8 cellular contexts compared by ENCODE assay signal in genomic region chr19:1411255-1412191, GRCh38. TPM values are rescaled to one million over a fixed set of nuclear protein-coding genes. Genes with fewer than 3 reads are reported as not detected.
DNase-seq lines count a peak whose midpoint lies in the region; ATAC-seq and TF ChIP-seq lines count a peak whose summit lies in the region.

No MANE protein-coding gene starts in this region.

- no peaks in the 10 kb centered on the region for H3K36me3 ChIP-seq in hepatocyte (replicated peaks; ENCODE audit: insufficient read depth, low read depth)

- H3K4me3 Mint-ChIP-seq in IgD-negative memory B cell = peak overlapping the region in 3 of 4 donors; percentile 85 to 89 (median 87)

- peaks cover 53% of the 10 kb centered on the region for H3K4me1 ChIP-seq in hepatocyte (ENCODE audit: insufficient read depth)

- H2AFZ ChIP-seq in hepatocyte = no peak overlapping the region

- H3K9me3 ChIP-seq in hepatocyte (ENCODE audit: low read depth) = no peaks in the 10 kb centered on the region

- no peak for ATAC-seq in stimulated activated naive CD8-positive, alpha-beta T cell treated with anti-CD3 and anti-CD28 coated beads, Interleukin-15, Interleukin-2, amounts not matched to agents 100 U/mL and 50 U/mL, for 24 hours

- no peaks in the 10 kb centered on the region for H3K27me3 ChIP-seq in hepatocyte

- WGBS in hepatocyte (ENCODE audit: low lambda C conversion rate, missing lambda C conversion rate) = 89% methylated on average over 29 of the region's 29 CpGs

- H3K4me1 Mint-ChIP-seq in IgD-negative memory B cell = peaks cover 18 to 40% (median 26%) of the 10 kb centered on the region in 3 donors

- no peaks in the 10 kb centered on the region for H3K36me3 Mint-ChIP-seq in IgD-negative memory B cell

- H3K27ac ChIP-seq in angular gyrus (ENCODE audit: low read depth, low read length) (peak overlapping the region; percentile 85), hepatocyte (no peak overlapping the region)

- TF ChIP-seq CTCF in hepatocyte (IDR thresholded peaks at IDR 0.05; ENCODE audit: poor library complexity) = no peak

- peak overlapping the region; percentile 43 to 92 (median 46) for H3K27ac Mint-ChIP-seq in IgD-negative memory B cell

- no peak for DNase-seq in hepatocyte (ENCODE audit: low spot score)
- peak; percentile 33 for DNase-seq in stimulated activated naive CD8-positive, alpha-beta T cell treated with anti-CD3 and anti-CD28 coated beads, Interleukin-15, Interleukin-2, amounts not matched to agents 100 U/mL and 50 U/mL, for 24 hours
- DNase-seq in islet precursor cell = no peak
- DNase-seq in HuH-7.5 (ENCODE audit: low spot score) = no peak
- no peak for DNase-seq in NCI-H2029 (lab: John Stamatoyannopoulos, UW)
- no peak for DNase-seq in cortex of kidney (lab: John Stamatoyannopoulos, UW)

- H3K4me2 ChIP-seq in hepatocyte = peak overlapping the region; percentile 99

- H3K27me3 Mint-ChIP-seq in IgD-negative memory B cell = no peaks in the 10 kb centered on the region

- no peaks in the 10 kb centered on the region for H3K9me3 Mint-ChIP-seq in IgD-negative memory B cell

- peaks cover 73% of the 10 kb centered on the region for H4K20me1 ChIP-seq in hepatocyte (ENCODE audit: insufficient read depth, poor library complexity, severe bottlenecking)

- peaks cover 82% of the 10 kb centered on the region for H3K79me2 ChIP-seq in hepatocyte

- H3K9me2 ChIP-seq in hepatocyte (replicated peaks; ENCODE audit: insufficient read depth) = no peaks in the 10 kb centered on the region

- no peak overlapping the region for H3K4me3 ChIP-seq in hepatocyte

RNA-seq across cellular contexts. Expression of gene DAZAP1, which starts 4.1 kb away (rescaled TPM):
- polyA plus RNA-seq in IgD-negative memory B cell (7.2 TPM), hepatocyte (35.8 and 37.9 TPM in 2 replicates)
- total RNA-seq in hepatocyte = 42.4 and 46.8 TPM in 2 replicates

RNA-seq across cellular contexts. Expression of gene GAMT, which starts 10.2 kb away (rescaled TPM):
- polyA plus RNA-seq in IgD-negative memory B cell (14.3 TPM), hepatocyte (148 and 170 TPM in 2 replicates)
- 121 and 122 TPM in 2 replicates for total RNA-seq in hepatocyte

RNA-seq across cellular contexts. Expression of gene RPS15, which starts 26.7 kb away (rescaled TPM):
- polyA plus RNA-seq in IgD-negative memory B cell (3,226 TPM), hepatocyte (938 and 950 TPM in 2 replicates)
- 1,556 and 1,885 TPM in 2 replicates for total RNA-seq in hepatocyte

RNA-seq across cellular contexts. Expression of gene NDUFS7, which starts 27.8 kb away (rescaled TPM):
- 233 TPM for polyA plus RNA-seq in IgD-negative memory B cell
- total RNA-seq in hepatocyte = 81.6 and 130 TPM in 2 replicates
- 270 and 276 TPM in 2 replicates for polyA plus RNA-seq in hepatocyte

RNA-seq across cellular contexts. Expression of gene APC2, which starts 38.4 kb away (rescaled TPM):
- 0.16 TPM for polyA plus RNA-seq in IgD-negative memory B cell
- total RNA-seq in hepatocyte = 0.24 and 1.2 TPM in 2 replicates
- 0.36 and 0.40 TPM in 2 replicates for polyA plus RNA-seq in hepatocyte
